ENCODE assay signal across 1 cellular context in the genomic region with DNA sequence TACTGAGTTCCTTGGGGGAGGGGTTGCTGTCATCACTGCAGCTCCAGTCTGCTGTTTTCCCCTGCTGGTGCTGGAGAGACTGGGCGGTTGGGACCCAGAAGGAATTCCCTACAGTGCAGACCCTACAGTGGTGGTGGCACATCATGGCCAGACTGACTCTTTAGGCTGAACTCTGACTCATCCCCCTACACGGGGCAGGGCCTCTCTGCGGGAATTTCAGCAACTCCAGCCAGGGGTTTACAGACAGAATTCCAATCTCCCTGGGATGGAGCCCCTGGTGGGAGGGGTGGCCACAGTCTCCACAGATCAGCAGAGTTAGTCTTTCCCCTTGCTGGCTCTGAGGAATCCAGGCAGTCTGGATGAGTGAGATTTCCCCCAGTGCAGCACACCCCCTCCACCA.
TF ChIP-seq lines count a peak whose summit lies in the region.

No MANE protein-coding gene starts in this region.

TF ChIP-seq in HepG2, 621 proteins besides CTCF, POLR2A, EP300 and RAD21:
- TF ChIP-seq DNMT3B (CRISPR knock-in tag; conservative IDR thresholded peaks at IDR 0.05): no peak
- TF ChIP-seq RXRA (CRISPR knock-in tag; IDR thresholded peaks at IDR 0.05): peak; percentile 18; the same call in 1 of the 2 replicates
- no peak for TF ChIP-seq ZNF7 (CRISPR knock-in tag; IDR thresholded peaks at IDR 0.05)
- TF ChIP-seq TAF1 (CRISPR knock-in tag; IDR thresholded peaks at IDR 0.05): no peak
- TF ChIP-seq PHF21A (CRISPR knock-in tag; IDR thresholded peaks at IDR 0.05): no peak
- TF ChIP-seq ATF7 (IDR thresholded peaks at IDR 0.05): no peak
- TF ChIP-seq ATF7 (CRISPR knock-in tag; IDR thresholded peaks at IDR 0.05): no peak
